Comparison of ENCODE assay signal across 25 cellular contexts in genomic region chr3:52024765-52025452, GRCh38. TPM values are rescaled to one million over a fixed set of nuclear protein-coding genes. Genes with fewer than 3 reads are reported as not detected.
A peak's percentile ranks its signal among the peaks of the same experiment; 100 is the strongest.
DNase-seq lines count a peak whose midpoint lies in the region; ATAC-seq and TF ChIP-seq lines count a peak whose summit lies in the region.
"Had no signal": no experiment of that assay in that cellular context is flagged by ENCODE, and none has a peak within 500 bp of the region (broad histone marks: within the 10 kb centered on the region; RNA-seq: fewer than 3 reads in every experiment).

No MANE protein-coding gene starts in this region.

- intact Hi-C loops in activated CD4-positive, alpha-beta memory T cell treated with anti-CD3 and anti-CD28 coated beads for 36 hours (cut with micrococcal nuclease), result no loop called here

- no peak overlapping the region for H3K27ac Mint-ChIP-seq in activated CD4-positive, alpha-beta memory T cell treated with anti-CD3 and anti-CD28 coated beads for 36 hours
- H3K27ac Mint-ChIP-seq: activated naive CD4-positive, alpha-beta T cell treated with anti-CD3 and anti-CD28 coated beads, Interleukin-2, amount 50 U/mL, for 24 hours; IgD-negative memory B cell had no signal

- ATAC-seq in GM21619 (IDR thresholded peaks at IDR 0.05; ENCODE audit: unreplicated experiment), result no peak

- CTCF ChIA-PET in activated CD4-positive, alpha-beta memory T cell treated with anti-CD3 and anti-CD28 coated beads for 36 hours (lab: Charles Lee), result interaction anchor here (1.0 to 1.1 kb wide), 2 partner anchors 19 to 24 kb away, joined by 3 read pairs; no protein-coding TSS in a partner anchor

- peak overlapping the region; percentile 75 to 98 (median 86); a peak in 20 of 22 replicates for H3K4me2 ChIP-seq in BLaER1 treated with 17β-estradiol and CSF1 and Interleukin-3, amounts not matched to agents 10 nM and 100 nM
- H3K4me2 ChIP-seq: PC-9 had no signal

- H3K27me3 Mint-ChIP-seq in activated CD4-positive, alpha-beta memory T cell treated with anti-CD3 and anti-CD28 coated beads for 36 hours, result no peaks in the 10 kb centered on the region
- H3K27me3 Mint-ChIP-seq: activated naive CD4-positive, alpha-beta T cell treated with anti-CD3 and anti-CD28 coated beads, Interleukin-2, amount 50 U/mL, for 24 hours had no signal

- H3K4me1 Mint-ChIP-seq in activated CD4-positive, alpha-beta memory T cell treated with anti-CD3 and anti-CD28 coated beads for 36 hours (ENCODE audit: low read depth), result peaks cover 4% of the 10 kb centered on the region
- H3K4me1 Mint-ChIP-seq: activated naive CD4-positive, alpha-beta T cell treated with anti-CD3 and anti-CD28 coated beads, Interleukin-2, amount 50 U/mL, for 24 hours had no signal

- no peaks in the 10 kb centered on the region for H3K36me3 ChIP-seq in BLaER1 treated with 17β-estradiol and CSF1 and Interleukin-3, amounts not matched to agents 10 nM and 100 nM
- H3K36me3 ChIP-seq in WERI-Rb-1 (no peaks in the 10 kb centered on the region), right atrium auricular region (no peaks in the 10 kb centered on the region), skeletal muscle tissue (ENCODE audit: control insufficient read depth in 3 of 3, insufficient read depth in 3 of 3, low read length in 3 of 3) (no peaks in the 10 kb centered on the region)
- H3K36me3 ChIP-seq: prostate gland, suprapubic skin had no signal

- H3K4me1 ChIP-seq in BLaER1 treated with 17β-estradiol and CSF1 and Interleukin-3, amounts not matched to agents 10 nM and 100 nM, result peaks cover 66 to 95% (median 87%) of the 10 kb centered on the region in 10 experiments
- H3K4me1 ChIP-seq in right atrium auricular region (peaks cover 0 to 83% of the 10 kb centered on the region in 2 donors), skeletal muscle tissue (ENCODE audit: control insufficient read depth in 3 of 3, insufficient read depth in 3 of 3, low read length in 3 of 3) (peaks cover 81 to 88% (median 85%) of the 10 kb centered on the region in 3 donors)
- H3K4me1 ChIP-seq: prostate gland had no signal

- no peaks in the 10 kb centered on the region for H3K9me3 Mint-ChIP-seq in activated CD4-positive, alpha-beta memory T cell treated with anti-CD3 and anti-CD28 coated beads for 36 hours
- H3K9me3 Mint-ChIP-seq: activated naive CD4-positive, alpha-beta T cell treated with anti-CD3 and anti-CD28 coated beads, Interleukin-2, amount 50 U/mL, for 24 hours; IgD-negative memory B cell had no signal

- H3K9ac ChIP-seq in BLaER1 treated with 17β-estradiol and CSF1 and Interleukin-3, amounts not matched to agents 10 nM and 100 nM, result peak overlapping the region in 4 of 11 experiments; percentile 52 to 69 (median 66); a peak in 3 of 22 replicates
- H3K9ac ChIP-seq in skeletal muscle tissue (ENCODE audit: low read depth in 1 of 3, low read length in 3 of 3), result peak overlapping the region; percentile 70 to 89 (median 80)
- H3K9ac ChIP-seq: GM23248 had no signal

- DNase-seq in WERI-Rb-1 (no peak), right atrium auricular region (ENCODE audit: low spot score) (no peak), HUDEP-2 (lab: John Stamatoyannopoulos, UW; ENCODE audit: unreplicated experiment in 76 of 76) (no peak)
- DNase-seq in activated CD4-positive, alpha-beta memory T cell treated with anti-CD3 and anti-CD28 coated beads for 36 hours, result no peak
- DNase-seq: activated CD4-positive, alpha-beta T cell treated with anti-CD3 and anti-CD28 coated beads for 48 hours; activated CD8-positive, alpha-beta memory T cell treated with anti-CD3 and anti-CD28 coated beads for 24 hours; activated T-cell treated with anti-CD3 and anti-CD28 coated beads for 4 hours; AML-193; amniotic stem cell; GM23248; NCI-H146; NCI-H345; nucleus accumbens; PC-9; SHP77 treated with DMSO at 0.1 percent for 48 hours; stimulated activated naive CD4-positive, alpha-beta T cell; SW 1271; T-helper 9 cell had no signal

- POLR2A ChIA-PET in activated CD4-positive, alpha-beta memory T cell treated with anti-CD3 and anti-CD28 coated beads for 36 hours (lab: Charles Lee), result no interaction called here

- no peak overlapping the region for H3K4me3 ChIP-seq in BLaER1 treated with 17β-estradiol and CSF1 and Interleukin-3, amounts not matched to agents 10 nM and 100 nM
- H3K4me3 ChIP-seq in WERI-Rb-1 (ENCODE audit: low read depth, low read length), result peak overlapping the region; percentile 24
- no peak overlapping the region for H3K4me3 ChIP-seq in right atrium auricular region
- H3K4me3 ChIP-seq in skeletal muscle tissue (ENCODE audit: low read length in 3 of 3), result peak overlapping the region; percentile 77 to 89 (median 81)
- H3K4me3 ChIP-seq: GM23248, PC-9, prostate gland, suprapubic skin had no signal

- no peaks in the 10 kb centered on the region for H3K9me3 ChIP-seq in BLaER1 treated with 17β-estradiol and CSF1 and Interleukin-3, amounts not matched to agents 10 nM and 100 nM (replicated peaks in 1 of 11)
- H3K9me3 ChIP-seq in WERI-Rb-1 (ENCODE audit: severe bottlenecking) (no peaks in the 10 kb centered on the region), right atrium auricular region (no peaks in the 10 kb centered on the region), skeletal muscle tissue (ENCODE audit: control insufficient read depth in 3 of 3, low read length in 3 of 3) (no peaks in the 10 kb centered on the region)
- H3K9me3 ChIP-seq: prostate gland, suprapubic skin had no signal

- no peak overlapping the region for H3K4me3 Mint-ChIP-seq in activated CD4-positive, alpha-beta memory T cell treated with anti-CD3 and anti-CD28 coated beads for 36 hours
- H3K4me3 Mint-ChIP-seq: activated naive CD4-positive, alpha-beta T cell treated with anti-CD3 and anti-CD28 coated beads, Interleukin-2, amount 50 U/mL, for 24 hours had no signal

- no peaks in the 10 kb centered on the region for H4K20me1 ChIP-seq in BLaER1 treated with 17β-estradiol and CSF1 and Interleukin-3, amounts not matched to agents 10 nM and 100 nM

- peak overlapping the region in 6 of 11 experiments; percentile 72 to 83 (median 78); a peak in 10 of 22 replicates for H3K27ac ChIP-seq in BLaER1 treated with 17β-estradiol and CSF1 and Interleukin-3, amounts not matched to agents 10 nM and 100 nM
- H3K27ac ChIP-seq in WERI-Rb-1, result peak overlapping the region; percentile 96
- peak overlapping the region; percentile 93 to 96 for H3K27ac ChIP-seq in right atrium auricular region
- H3K27ac ChIP-seq in skeletal muscle tissue (ENCODE audit: low read depth, low read length), result peak overlapping the region; percentile 95
- H3K27ac ChIP-seq: GM23248, PC-9, prostate gland, suprapubic skin had no signal

- no peaks in the 10 kb centered on the region for H3K27me3 ChIP-seq in BLaER1 treated with 17β-estradiol and CSF1 and Interleukin-3, amounts not matched to agents 10 nM and 100 nM
- H3K27me3 ChIP-seq in WERI-Rb-1 (ENCODE audit: insufficient read depth, low read depth, severe bottlenecking), result no peaks in the 10 kb centered on the region
- H3K27me3 ChIP-seq in right atrium auricular region, result no peaks in the 10 kb centered on the region
- no peaks in the 10 kb centered on the region for H3K27me3 ChIP-seq in skeletal muscle tissue (ENCODE audit: control insufficient read depth in 3 of 3, insufficient read depth in 3 of 3, low read length in 3 of 3)
- H3K27me3 ChIP-seq: suprapubic skin had no signal

- no peak for TF ChIP-seq CTCF in WERI-Rb-1 (IDR thresholded peaks at IDR 0.05; ENCODE audit: low read depth, low read length)
- no peak for TF ChIP-seq CTCF in right atrium auricular region (IDR thresholded peaks at IDR 0.05)

- no peaks in the 10 kb centered on the region for H3K36me3 Mint-ChIP-seq in activated CD4-positive, alpha-beta memory T cell treated with anti-CD3 and anti-CD28 coated beads for 36 hours
- H3K36me3 Mint-ChIP-seq: activated naive CD4-positive, alpha-beta T cell treated with anti-CD3 and anti-CD28 coated beads, Interleukin-2, amount 50 U/mL, for 24 hours had no signal

RNA-seq across cellular contexts. Expression of gene RPL29, which starts 29.2 kb away (rescaled TPM):
- total RNA-seq in right atrium auricular region, result 1,000 to 10,000 TPM in 1 of 2 donors, 100 to 1,000 TPM in 1; 658 to 1,017 TPM
- total RNA-seq in skeletal muscle tissue, result 1,532 TPM
- total RNA-seq in activated CD4-positive, alpha-beta memory T cell treated with anti-CD3 and anti-CD28 coated beads for 36 hours, result 1,000 to 10,000 TPM; 1,502 to 1,507 TPM

RNA-seq across cellular contexts. Expression of gene DUSP7, which starts 31.5 kb away (rescaled TPM):
- total RNA-seq in right atrium auricular region (10 to 100 TPM; 17.7 to 33.7 TPM), skeletal muscle tissue (5.2 TPM)
- 10 to 100 TPM; 14.1 to 14.5 TPM for total RNA-seq in activated CD4-positive, alpha-beta memory T cell treated with anti-CD3 and anti-CD28 coated beads for 36 hours

RNA-seq across cellular contexts. Expression of gene ACY1, which starts 41.6 kb away (rescaled TPM):
- total RNA-seq in right atrium auricular region, result 10 to 100 TPM; 26.0 to 29.8 TPM
- 14.6 TPM for total RNA-seq in skeletal muscle tissue
- 10 to 100 TPM; 53.1 to 59.2 TPM for total RNA-seq in activated CD4-positive, alpha-beta memory T cell treated with anti-CD3 and anti-CD28 coated beads for 36 hours

RNA-seq across cellular contexts. Expression of gene ABHD14A, which starts 50.0 kb away (rescaled TPM):
- total RNA-seq in right atrium auricular region (10 to 100 TPM; 21.0 to 31.3 TPM), skeletal muscle tissue (8.9 TPM)
- 1 to 10 TPM; 7.9 to 8.6 TPM for total RNA-seq in activated CD4-positive, alpha-beta memory T cell treated with anti-CD3 and anti-CD28 coated beads for 36 hours

RNA-seq across cellular contexts. Expression of gene ABHD14B, which starts 51.1 kb away (rescaled TPM):
- total RNA-seq in right atrium auricular region (10 to 100 TPM; 15.6 to 20.9 TPM), skeletal muscle tissue (7.8 TPM)
- total RNA-seq in activated CD4-positive, alpha-beta memory T cell treated with anti-CD3 and anti-CD28 coated beads for 36 hours, result 10 to 100 TPM; 71.0 to 71.4 TPM

Comparison
In these comparisons a context has a peak if more than half of its experiments do, and no peak if none do; other contexts are left out.
1. H3K4me3 ChIP-seq: peak in WERI-Rb-1 (single experiment) and skeletal muscle tissue (3 of 3); none in BLaER1 treated with 17β-estradiol and CSF1 and Interleukin-3, amounts not matched to agents 10 nM and 100 nM (0 of 10) and right atrium auricular region (0 of 2).
2. Peak in every context shown above with its lines, with median percentiles within 50 percentile points of each other: H3K27ac ChIP-seq.